1 cellular context compared by ENCODE assay signal in the genomic region with DNA sequence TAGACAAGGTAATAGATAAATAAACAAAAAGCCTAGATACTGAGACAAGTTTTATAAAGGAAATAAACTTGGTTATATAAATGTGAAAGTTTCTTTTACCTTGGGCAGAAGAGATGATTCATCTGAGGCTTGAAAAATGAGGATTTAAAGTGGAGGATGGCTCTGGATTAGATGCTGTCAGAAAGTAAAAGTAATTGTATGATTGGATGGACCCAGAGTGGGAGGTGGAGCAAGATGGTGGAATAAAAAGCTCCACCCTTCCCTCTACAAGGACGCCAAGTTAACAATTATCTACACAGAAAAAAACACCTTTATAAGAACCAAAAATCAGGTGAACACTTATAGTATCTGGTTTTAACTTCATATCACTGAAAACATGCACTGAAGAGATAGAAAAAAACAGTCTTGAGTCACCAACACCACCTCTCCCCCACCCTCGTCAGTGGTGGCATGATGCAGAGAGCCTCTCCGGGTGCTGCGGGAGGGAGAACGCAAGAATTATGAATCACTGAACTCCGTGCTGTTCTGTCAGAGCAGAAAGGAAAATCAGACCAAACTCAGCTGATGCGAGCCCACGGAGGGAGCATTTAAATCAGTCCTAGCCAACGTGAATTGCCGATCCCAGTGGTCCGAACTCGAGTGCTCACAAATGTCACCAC.
TF ChIP-seq lines count a peak whose summit lies in the region.

No MANE protein-coding gene starts in this region.

TF ChIP-seq in K562, 482 proteins besides CTCF, POLR2A, EP300 and RAD21 (continued from another document):
- TF ChIP-seq, protein P1, sequence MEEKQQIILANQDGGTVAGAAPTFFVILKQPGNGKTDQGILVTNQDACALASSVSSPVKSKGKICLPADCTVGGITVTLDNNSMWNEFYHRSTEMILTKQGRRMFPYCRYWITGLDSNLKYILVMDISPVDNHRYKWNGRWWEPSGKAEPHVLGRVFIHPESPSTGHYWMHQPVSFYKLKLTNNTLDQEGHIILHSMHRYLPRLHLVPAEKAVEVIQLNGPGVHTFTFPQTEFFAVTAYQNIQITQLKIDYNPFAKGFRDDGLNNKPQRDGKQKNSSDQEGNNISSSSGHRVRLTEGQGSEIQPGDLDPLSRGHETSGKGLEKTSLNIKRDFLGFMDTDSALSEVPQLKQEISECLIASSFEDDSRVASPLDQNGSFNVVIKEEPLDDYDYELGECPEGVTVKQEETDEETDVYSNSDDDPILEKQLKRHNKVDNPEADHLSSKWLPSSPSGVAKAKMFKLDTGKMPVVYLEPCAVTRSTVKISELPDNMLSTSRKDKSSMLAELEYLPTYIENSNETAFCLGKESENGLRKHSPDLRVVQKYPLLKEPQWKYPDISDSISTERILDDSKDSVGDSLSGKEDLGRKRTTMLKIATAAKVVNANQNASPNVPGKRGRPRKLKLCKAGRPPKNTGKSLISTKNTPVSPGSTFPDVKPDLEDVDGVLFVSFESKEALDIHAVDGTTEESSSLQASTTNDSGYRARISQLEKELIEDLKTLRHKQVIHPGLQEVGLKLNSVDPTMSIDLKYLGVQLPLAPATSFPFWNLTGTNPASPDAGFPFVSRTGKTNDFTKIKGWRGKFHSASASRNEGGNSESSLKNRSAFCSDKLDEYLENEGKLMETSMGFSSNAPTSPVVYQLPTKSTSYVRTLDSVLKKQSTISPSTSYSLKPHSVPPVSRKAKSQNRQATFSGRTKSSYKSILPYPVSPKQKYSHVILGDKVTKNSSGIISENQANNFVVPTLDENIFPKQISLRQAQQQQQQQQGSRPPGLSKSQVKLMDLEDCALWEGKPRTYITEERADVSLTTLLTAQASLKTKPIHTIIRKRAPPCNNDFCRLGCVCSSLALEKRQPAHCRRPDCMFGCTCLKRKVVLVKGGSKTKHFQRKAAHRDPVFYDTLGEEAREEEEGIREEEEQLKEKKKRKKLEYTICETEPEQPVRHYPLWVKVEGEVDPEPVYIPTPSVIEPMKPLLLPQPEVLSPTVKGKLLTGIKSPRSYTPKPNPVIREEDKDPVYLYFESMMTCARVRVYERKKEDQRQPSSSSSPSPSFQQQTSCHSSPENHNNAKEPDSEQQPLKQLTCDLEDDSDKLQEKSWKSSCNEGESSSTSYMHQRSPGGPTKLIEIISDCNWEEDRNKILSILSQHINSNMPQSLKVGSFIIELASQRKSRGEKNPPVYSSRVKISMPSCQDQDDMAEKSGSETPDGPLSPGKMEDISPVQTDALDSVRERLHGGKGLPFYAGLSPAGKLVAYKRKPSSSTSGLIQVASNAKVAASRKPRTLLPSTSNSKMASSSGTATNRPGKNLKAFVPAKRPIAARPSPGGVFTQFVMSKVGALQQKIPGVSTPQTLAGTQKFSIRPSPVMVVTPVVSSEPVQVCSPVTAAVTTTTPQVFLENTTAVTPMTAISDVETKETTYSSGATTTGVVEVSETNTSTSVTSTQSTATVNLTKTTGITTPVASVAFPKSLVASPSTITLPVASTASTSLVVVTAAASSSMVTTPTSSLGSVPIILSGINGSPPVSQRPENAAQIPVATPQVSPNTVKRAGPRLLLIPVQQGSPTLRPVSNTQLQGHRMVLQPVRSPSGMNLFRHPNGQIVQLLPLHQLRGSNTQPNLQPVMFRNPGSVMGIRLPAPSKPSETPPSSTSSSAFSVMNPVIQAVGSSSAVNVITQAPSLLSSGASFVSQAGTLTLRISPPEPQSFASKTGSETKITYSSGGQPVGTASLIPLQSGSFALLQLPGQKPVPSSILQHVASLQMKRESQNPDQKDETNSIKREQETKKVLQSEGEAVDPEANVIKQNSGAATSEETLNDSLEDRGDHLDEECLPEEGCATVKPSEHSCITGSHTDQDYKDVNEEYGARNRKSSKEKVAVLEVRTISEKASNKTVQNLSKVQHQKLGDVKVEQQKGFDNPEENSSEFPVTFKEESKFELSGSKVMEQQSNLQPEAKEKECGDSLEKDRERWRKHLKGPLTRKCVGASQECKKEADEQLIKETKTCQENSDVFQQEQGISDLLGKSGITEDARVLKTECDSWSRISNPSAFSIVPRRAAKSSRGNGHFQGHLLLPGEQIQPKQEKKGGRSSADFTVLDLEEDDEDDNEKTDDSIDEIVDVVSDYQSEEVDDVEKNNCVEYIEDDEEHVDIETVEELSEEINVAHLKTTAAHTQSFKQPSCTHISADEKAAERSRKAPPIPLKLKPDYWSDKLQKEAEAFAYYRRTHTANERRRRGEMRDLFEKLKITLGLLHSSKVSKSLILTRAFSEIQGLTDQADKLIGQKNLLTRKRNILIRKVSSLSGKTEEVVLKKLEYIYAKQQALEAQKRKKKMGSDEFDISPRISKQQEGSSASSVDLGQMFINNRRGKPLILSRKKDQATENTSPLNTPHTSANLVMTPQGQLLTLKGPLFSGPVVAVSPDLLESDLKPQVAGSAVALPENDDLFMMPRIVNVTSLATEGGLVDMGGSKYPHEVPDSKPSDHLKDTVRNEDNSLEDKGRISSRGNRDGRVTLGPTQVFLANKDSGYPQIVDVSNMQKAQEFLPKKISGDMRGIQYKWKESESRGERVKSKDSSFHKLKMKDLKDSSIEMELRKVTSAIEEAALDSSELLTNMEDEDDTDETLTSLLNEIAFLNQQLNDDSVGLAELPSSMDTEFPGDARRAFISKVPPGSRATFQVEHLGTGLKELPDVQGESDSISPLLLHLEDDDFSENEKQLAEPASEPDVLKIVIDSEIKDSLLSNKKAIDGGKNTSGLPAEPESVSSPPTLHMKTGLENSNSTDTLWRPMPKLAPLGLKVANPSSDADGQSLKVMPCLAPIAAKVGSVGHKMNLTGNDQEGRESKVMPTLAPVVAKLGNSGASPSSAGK (IDR thresholded peaks at IDR 0.05): no peak
- TF ChIP-seq HNRNPUL1 (IDR thresholded peaks at IDR 0.05; ENCODE audit: low read length) (no peak), ZNF175 (CRISPR knock-in tag; IDR thresholded peaks at IDR 0.05; ENCODE audit: low read depth) (no peak), MCM2 (IDR thresholded peaks at IDR 0.05; ENCODE audit: low read depth) (no peak), TCF7L2 (IDR thresholded peaks at IDR 0.05; ENCODE audit: low read depth, low read length) (no peak), TRIM24 (IDR thresholded peaks at IDR 0.05) (no peak), TSHZ1 (CRISPR knock-in tag; IDR thresholded peaks at IDR 0.05) (no peak), NELFE (IDR thresholded peaks at IDR 0.05; ENCODE audit: insufficient read depth, insufficient read length) (no peak), SMAD4 (CRISPR knock-in tag; conservative IDR thresholded peaks at IDR 0.05) (no peak), RFX5 (IDR thresholded peaks at IDR 0.05; ENCODE audit: low read depth, low read length) (no peak), ATF3 (IDR thresholded peaks at IDR 0.05) (no peak), ATF3 (CRISPR knock-in tag; conservative IDR thresholded peaks at IDR 0.05) (no peak), CBX2 (IDR thresholded peaks at IDR 0.05; ENCODE audit: insufficient read depth, low read length, poor library complexity, severe bottlenecking) (no peak), CREM (IDR thresholded peaks at IDR 0.05; ENCODE audit: low read depth) (no peak)
- TF ChIP-seq, protein P2, sequence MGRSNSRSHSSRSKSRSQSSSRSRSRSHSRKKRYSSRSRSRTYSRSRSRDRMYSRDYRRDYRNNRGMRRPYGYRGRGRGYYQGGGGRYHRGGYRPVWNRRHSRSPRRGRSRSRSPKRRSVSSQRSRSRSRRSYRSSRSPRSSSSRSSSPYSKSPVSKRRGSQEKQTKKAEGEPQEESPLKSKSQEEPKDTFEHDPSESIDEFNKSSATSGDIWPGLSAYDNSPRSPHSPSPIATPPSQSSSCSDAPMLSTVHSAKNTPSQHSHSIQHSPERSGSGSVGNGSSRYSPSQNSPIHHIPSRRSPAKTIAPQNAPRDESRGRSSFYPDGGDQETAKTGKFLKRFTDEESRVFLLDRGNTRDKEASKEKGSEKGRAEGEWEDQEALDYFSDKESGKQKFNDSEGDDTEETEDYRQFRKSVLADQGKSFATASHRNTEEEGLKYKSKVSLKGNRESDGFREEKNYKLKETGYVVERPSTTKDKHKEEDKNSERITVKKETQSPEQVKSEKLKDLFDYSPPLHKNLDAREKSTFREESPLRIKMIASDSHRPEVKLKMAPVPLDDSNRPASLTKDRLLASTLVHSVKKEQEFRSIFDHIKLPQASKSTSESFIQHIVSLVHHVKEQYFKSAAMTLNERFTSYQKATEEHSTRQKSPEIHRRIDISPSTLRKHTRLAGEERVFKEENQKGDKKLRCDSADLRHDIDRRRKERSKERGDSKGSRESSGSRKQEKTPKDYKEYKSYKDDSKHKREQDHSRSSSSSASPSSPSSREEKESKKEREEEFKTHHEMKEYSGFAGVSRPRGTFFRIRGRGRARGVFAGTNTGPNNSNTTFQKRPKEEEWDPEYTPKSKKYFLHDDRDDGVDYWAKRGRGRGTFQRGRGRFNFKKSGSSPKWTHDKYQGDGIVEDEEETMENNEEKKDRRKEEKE (IDR thresholded peaks at IDR 0.05; ENCODE audit: borderline replicate concordance in 1 of 2, control insufficient read depth in 1 of 2, low read depth in 2 of 2, low read length in 1 of 2): no peak
- TF ChIP-seq, protein P3, sequence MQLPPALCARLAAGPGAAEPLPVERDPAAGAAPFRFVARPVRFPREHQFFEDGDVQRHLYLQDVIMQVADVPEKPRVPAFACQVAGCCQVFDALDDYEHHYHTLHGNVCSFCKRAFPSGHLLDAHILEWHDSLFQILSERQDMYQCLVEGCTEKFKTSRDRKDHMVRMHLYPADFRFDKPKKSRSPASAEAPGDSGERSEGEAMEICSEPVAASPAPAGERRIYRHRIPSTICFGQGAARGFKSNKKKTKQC (CRISPR knock-in tag; IDR thresholded peaks at IDR 0.05): no peak
- TF ChIP-seq, protein P4, sequence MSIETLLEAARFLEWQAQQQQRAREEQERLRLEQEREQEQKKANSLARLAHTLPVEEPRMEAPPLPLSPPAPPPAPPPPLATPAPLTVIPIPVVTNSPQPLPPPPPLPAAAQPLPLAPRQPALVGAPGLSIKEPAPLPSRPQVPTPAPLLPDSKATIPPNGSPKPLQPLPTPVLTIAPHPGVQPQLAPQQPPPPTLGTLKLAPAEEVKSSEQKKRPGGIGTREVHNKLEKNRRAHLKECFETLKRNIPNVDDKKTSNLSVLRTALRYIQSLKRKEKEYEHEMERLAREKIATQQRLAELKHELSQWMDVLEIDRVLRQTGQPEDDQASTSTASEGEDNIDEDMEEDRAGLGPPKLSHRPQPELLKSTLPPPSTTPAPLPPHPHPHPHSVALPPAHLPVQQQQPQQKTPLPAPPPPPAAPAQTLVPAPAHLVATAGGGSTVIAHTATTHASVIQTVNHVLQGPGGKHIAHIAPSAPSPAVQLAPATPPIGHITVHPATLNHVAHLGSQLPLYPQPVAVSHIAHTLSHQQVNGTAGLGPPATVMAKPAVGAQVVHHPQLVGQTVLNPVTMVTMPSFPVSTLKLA (conservative IDR thresholded peaks at IDR 0.05): no peak
